19 cellular contexts compared by ENCODE assay signal in genomic region chr10:486668-487067, GRCh38.
DNase-seq lines count a peak whose midpoint lies in the region; ATAC-seq lines count a peak whose summit lies in the region.
"Had no signal": no experiment of that assay in that cellular context is flagged by ENCODE, and none has a peak within 500 bp of the region (broad histone marks: within the 10 kb centered on the region; RNA-seq: fewer than 3 reads in every experiment).

No MANE protein-coding gene starts in this region.

- H3K27me3 ChIP-seq in esophagus (ENCODE audit: control insufficient read depth in 1 of 2, insufficient read depth in 2 of 2, low read length in 2 of 2) = no peaks in the 10 kb centered on the region
- H3K27me3 ChIP-seq: foreskin keratinocyte, testis had no signal

- WGBS in esophagus, 2 donors = 64 to 78% methylated on average over 11 of the region's 11 CpGs

- ATAC-seq in GM18517 (IDR thresholded peaks at IDR 0.05; ENCODE audit: unreplicated experiment) = no peak
- ATAC-seq in sciatic nerve = no peak

- no peaks in the 10 kb centered on the region for H3K36me3 ChIP-seq in esophagus (ENCODE audit: control insufficient read depth in 2 of 2, insufficient read depth in 2 of 2, low read length in 1 of 2)

- DNase-seq in NCI-H748 (lab: John Stamatoyannopoulos, UW; ENCODE audit: unreplicated experiment) = peak; percentile 4
- no peak for DNase-seq in NCI-H748 treated with DMSO at 0.1 percent for 48 hours (lab: John Stamatoyannopoulos, UW)
- peak; percentile 46 for DNase-seq in NCI-H345 (lab: John Stamatoyannopoulos, UW)
- peak; percentile 76 for DNase-seq in posterior vena cava (ENCODE audit: low spot score)
- DNase-seq in NCI-H226 = no peak
- DNase-seq in sciatic nerve (ENCODE audit: low spot score) = no peak
- DNase-seq: cerebellar nuclear complex; DMS79; KG1; mesendoderm; NCI-H1436; NCI-H524; stimulated activated CD4-positive, alpha-beta T cell treated with anti-CD3 and anti-CD28 coated beads, Interleukin-4, amount 100 ng/mL, for 1 hour; stimulated activated CD8-positive, alpha-beta memory T cell treated with anti-CD3 and anti-CD28 coated beads, Interleukin-4, amount 100 ng/mL, for 48 hours; testis had no signal

- intact Hi-C loops in posterior vena cava (cut with DNase I) (no loop called here), sciatic nerve (cut with DNase I) (no loop called here)

- peak overlapping the region; percentile 13 to 62 for H3K27ac ChIP-seq in esophagus (ENCODE audit: low read depth in 2 of 2, low read length in 1 of 2)
- H3K27ac ChIP-seq: C4-2B, foreskin keratinocyte had no signal

- H3K4me3 ChIP-seq in esophagus (ENCODE audit: low read depth in 1 of 2, low read length in 2 of 2) = no peak overlapping the region
- H3K4me3 ChIP-seq: testis had no signal

- H3K9me3 ChIP-seq in esophagus (ENCODE audit: control insufficient read depth in 2 of 2, insufficient read depth in 1 of 2, low read depth in 1 of 2, low read length in 1 of 2) = no peaks in the 10 kb centered on the region
- H3K9me3 ChIP-seq: testis had no signal

- peaks cover 0 to 6% of the 10 kb centered on the region in 2 donors for H3K4me1 ChIP-seq in esophagus (ENCODE audit: control insufficient read depth in 2 of 2, insufficient read depth in 2 of 2, low read length in 1 of 2)

Comparison
In these comparisons a context has a peak if more than half of its experiments do, and no peak if none do; other contexts are left out.
1. DNase-seq: peak in NCI-H748 (single experiment), NCI-H345 (single experiment) and posterior vena cava (single experiment); none in NCI-H748 treated with DMSO at 0.1 percent for 48 hours (single experiment), NCI-H226 (single experiment) and sciatic nerve (single experiment).